ENCODE assay signal across 8 cellular contexts in the genomic region with DNA sequence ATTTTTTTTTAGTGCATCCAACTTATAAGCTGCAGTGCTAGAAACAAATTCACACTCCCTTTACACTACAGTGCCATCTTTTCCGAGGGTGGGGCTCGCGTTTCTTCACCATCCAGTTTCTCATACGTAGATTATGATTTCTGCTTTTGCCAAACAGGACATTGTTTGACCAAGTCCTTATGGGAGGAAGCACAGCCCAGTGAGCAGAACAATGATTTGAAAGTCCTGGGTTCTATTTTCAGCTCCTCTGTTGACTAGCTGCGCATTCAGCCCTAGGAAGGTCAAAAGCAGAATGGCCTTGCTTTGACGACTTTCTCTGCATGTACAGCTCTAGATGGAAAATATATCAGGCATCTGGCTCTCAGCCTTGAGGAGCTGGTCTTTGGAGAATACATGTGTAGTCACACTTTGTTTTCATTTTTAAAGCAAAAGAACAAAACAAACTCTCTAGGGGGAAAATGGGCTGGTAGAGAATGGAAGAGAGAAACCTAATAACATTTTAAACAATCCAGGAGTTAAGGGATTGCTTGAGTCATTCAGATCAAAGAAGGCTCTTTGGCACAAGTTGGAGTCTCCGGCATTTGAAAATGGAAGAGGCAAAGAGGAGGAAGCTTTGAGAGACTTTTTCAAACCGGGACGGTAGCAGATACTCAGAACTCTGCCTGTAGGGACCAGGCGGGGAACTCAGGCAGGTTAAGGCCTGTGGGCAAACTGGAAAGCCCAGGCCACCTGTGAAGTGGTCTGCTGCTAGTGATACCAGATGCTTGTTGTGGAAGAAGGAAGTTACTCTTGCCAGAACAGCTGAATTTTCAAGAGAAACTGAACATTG.
DNase-seq lines count a peak whose midpoint lies in the region; ATAC-seq and TF ChIP-seq lines count a peak whose summit lies in the region.

No MANE protein-coding gene starts in this region.

- ATAC-seq in GM18909 (IDR thresholded peaks at IDR 0.05; ENCODE audit: poor library complexity, unreplicated experiment) (peak; percentile 90), HG02870 (IDR thresholded peaks at IDR 0.05; ENCODE audit: unreplicated experiment) (peak; percentile 82), psoas muscle (peak in 1 of 4 donors; percentile 35)

- H3K4me1 ChIP-seq in psoas muscle: peaks cover 8% of the 10 kb centered on the region

- no peaks in the 10 kb centered on the region for H3K27me3 ChIP-seq in psoas muscle (ENCODE audit: insufficient read depth in 3 of 3, low read length in 2 of 3)

- WGBS in psoas muscle, 3 donors: 48 to 52% (median 50%) methylated on average over 10 of the region's 10 CpGs

- no peak overlapping the region for H3K4me3 Mint-ChIP-seq in activated naive CD8-positive, alpha-beta T cell treated with anti-CD3 and anti-CD28 coated beads for 36 hours

- H3K9me3 Mint-ChIP-seq in activated naive CD8-positive, alpha-beta T cell treated with anti-CD3 and anti-CD28 coated beads for 36 hours: peaks cover 7% of the 10 kb centered on the region

- H3K27me3 Mint-ChIP-seq in activated naive CD8-positive, alpha-beta T cell treated with anti-CD3 and anti-CD28 coated beads for 36 hours: no peaks in the 10 kb centered on the region

- no peaks in the 10 kb centered on the region for H3K9me3 ChIP-seq in psoas muscle

- H3K27ac Mint-ChIP-seq in activated naive CD8-positive, alpha-beta T cell treated with anti-CD3 and anti-CD28 coated beads for 36 hours: peak overlapping the region; percentile 75

- no peak for TF ChIP-seq CTCF in psoas muscle (IDR thresholded peaks at IDR 0.05)

- no peak overlapping the region for H3K4me3 ChIP-seq in psoas muscle

- intact Hi-C loops in psoas muscle (cut with DNase I): no loop called here

- DNase-seq in activated naive CD8-positive, alpha-beta T cell treated with anti-CD3 and anti-CD28 coated beads for 36 hours: peak; percentile 22
- DNase-seq in psoas muscle (no peak), GOT3 (lab: John Stamatoyannopoulos, UW) (no peak), HT-29 (ENCODE audit: low spot score) (no peak), SIG-M5 (lab: John Stamatoyannopoulos, UW) (no peak)
- no peak for DNase-seq in stimulated activated CD4-positive, alpha-beta T cell treated with anti-CD3 and anti-CD28 coated beads, Interleukin-4, amount 100 ng/mL, for 1 hour

- peak overlapping the region; percentile 66 for H3K27ac ChIP-seq in psoas muscle

- peaks cover 25% of the 10 kb centered on the region for H3K4me1 Mint-ChIP-seq in activated naive CD8-positive, alpha-beta T cell treated with anti-CD3 and anti-CD28 coated beads for 36 hours

- H3K36me3 ChIP-seq in psoas muscle (ENCODE audit: insufficient read depth in 1 of 2, low read depth in 1 of 2): no peaks in the 10 kb centered on the region

- H3K36me3 Mint-ChIP-seq in activated naive CD8-positive, alpha-beta T cell treated with anti-CD3 and anti-CD28 coated beads for 36 hours: peaks cover 10% of the 10 kb centered on the region
